Comparison of ENCODE assay signal across 7 cellular contexts in the genomic region with DNA sequence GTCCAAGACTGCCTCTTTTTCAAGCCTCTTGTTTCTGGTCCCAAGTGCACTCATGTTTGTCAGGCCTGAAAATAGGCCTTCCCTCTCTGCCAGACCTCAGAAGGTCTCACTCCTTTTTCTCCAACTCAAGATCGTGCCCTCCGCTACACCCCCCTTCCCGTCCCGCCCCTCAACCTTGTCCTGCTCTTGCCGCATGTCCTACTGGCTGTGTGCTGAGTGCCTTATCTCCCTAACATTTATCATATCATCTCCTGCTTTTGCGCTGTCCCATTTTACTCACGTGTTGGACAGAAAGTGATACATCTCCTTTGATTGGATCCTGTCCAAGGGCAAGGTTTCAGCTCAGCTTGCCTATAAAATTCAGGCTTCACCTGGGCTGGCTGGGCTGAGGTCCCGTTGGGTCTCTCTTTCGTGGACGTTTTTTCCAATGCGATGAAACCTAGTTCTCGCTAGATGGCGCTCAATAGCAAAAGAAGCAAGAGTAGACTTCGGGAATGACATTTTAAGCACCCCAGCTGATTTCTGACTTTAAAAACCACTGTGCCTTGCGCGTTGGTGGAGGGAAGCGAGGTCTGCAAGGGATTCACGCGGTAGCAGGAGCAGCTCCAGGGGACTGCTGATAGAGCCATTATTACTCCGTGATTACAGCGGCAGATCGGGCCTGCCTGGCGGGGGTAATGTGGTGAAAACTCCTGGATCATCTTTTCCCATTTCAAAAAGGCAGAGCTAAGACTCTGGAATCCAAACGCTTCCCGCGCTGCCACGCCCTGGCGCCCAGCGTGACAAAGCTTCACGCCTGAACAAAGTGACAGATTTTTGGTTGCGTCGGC.
DNase-seq lines count a peak whose midpoint lies in the region; ATAC-seq, FAIRE-seq and TF ChIP-seq lines count a peak whose summit lies in the region.

No MANE protein-coding gene starts in this region.

- H3K27ac ChIP-seq in OCI-LY1 (ENCODE audit: low read depth, low read length, poor library complexity, severe bottlenecking) (no peak overlapping the region), astrocyte (ENCODE audit: low read depth, low read length) (no peak overlapping the region), hepatocyte (no peak overlapping the region)

- H3K4me2 ChIP-seq in OCI-LY1 (ENCODE audit: low read length), result no peak overlapping the region
- peak overlapping the region; percentile 94 for H3K4me2 ChIP-seq in astrocyte (ENCODE audit: low read length)
- peak overlapping the region; percentile 94 for H3K4me2 ChIP-seq in hepatocyte

- WGBS in hepatocyte (ENCODE audit: low lambda C conversion rate, missing lambda C conversion rate), result 6% methylated on average over 32 of the region's 32 CpGs

- H3K9me2 ChIP-seq in OCI-LY1 (ENCODE audit: low read depth, low read length), result no peaks in the 10 kb centered on the region
- no peaks in the 10 kb centered on the region for H3K9me2 ChIP-seq in hepatocyte (replicated peaks; ENCODE audit: insufficient read depth)

- no peak overlapping the region for H3K4me3 ChIP-seq in OCI-LY1 (ENCODE audit: low read depth, low read length, poor library complexity, severe bottlenecking)
- H3K4me3 ChIP-seq in astrocyte (ENCODE audit: insufficient read depth, low read depth, low read length), result peak overlapping the region; percentile 58
- peak overlapping the region; percentile 25 for H3K4me3 ChIP-seq in hepatocyte

- H3K79me2 ChIP-seq in OCI-LY1 (ENCODE audit: insufficient read depth, low read length), result no peaks in the 10 kb centered on the region
- H3K79me2 ChIP-seq in astrocyte (ENCODE audit: insufficient read depth, low read length), result no peaks in the 10 kb centered on the region
- no peaks in the 10 kb centered on the region for H3K79me2 ChIP-seq in hepatocyte

- no peaks in the 10 kb centered on the region for H3K36me3 Mint-ChIP-seq in astrocyte (ENCODE audit: low read depth, unreplicated experiment)

- no peaks in the 10 kb centered on the region for H3K9me3 Mint-ChIP-seq in astrocyte (ENCODE audit: unreplicated experiment)

- H3K27me3 Mint-ChIP-seq in astrocyte (ENCODE audit: low read depth, unreplicated experiment), result peaks cover 2% of the 10 kb centered on the region

- H3K9ac ChIP-seq in OCI-LY1 (ENCODE audit: low read length) (no peak overlapping the region), astrocyte (ENCODE audit: low read length) (peak overlapping the region; percentile 54)

- TF ChIP-seq CTCF in OCI-LY1 (IDR thresholded peaks at IDR 0.05; ENCODE audit: low read length) (peak; percentile 81), astrocyte (IDR thresholded peaks at IDR 0.05; ENCODE audit: insufficient read depth, low read depth, low read length) (peak; percentile 83), hepatocyte (IDR thresholded peaks at IDR 0.05; ENCODE audit: poor library complexity) (peak; percentile 87)

- no peaks in the 10 kb centered on the region for H3K4me1 ChIP-seq in OCI-LY1 (ENCODE audit: insufficient read depth, low read length, severe bottlenecking)
- peaks cover 6% of the 10 kb centered on the region for H3K4me1 ChIP-seq in astrocyte (ENCODE audit: insufficient read depth, low read length)
- H3K4me1 ChIP-seq in hepatocyte (ENCODE audit: insufficient read depth), result peaks cover 4% of the 10 kb centered on the region

- no peaks in the 10 kb centered on the region for H4K20me1 ChIP-seq in OCI-LY1 (ENCODE audit: insufficient read depth, low read length)
- no peaks in the 10 kb centered on the region for H4K20me1 ChIP-seq in astrocyte (ENCODE audit: insufficient read depth, low read length)
- H4K20me1 ChIP-seq in hepatocyte (ENCODE audit: insufficient read depth, poor library complexity, severe bottlenecking), result no peaks in the 10 kb centered on the region

- no peaks in the 10 kb centered on the region for H3F3A ChIP-seq in OCI-LY1 (ENCODE audit: insufficient read depth, low read length)

- H2AFZ ChIP-seq in OCI-LY1 (ENCODE audit: low read length) (no peak overlapping the region), astrocyte (ENCODE audit: low read depth, low read length) (peak overlapping the region; percentile 93), hepatocyte (peak overlapping the region; percentile 60)

- H3K27me3 ChIP-seq in OCI-LY1 (ENCODE audit: insufficient read depth, low read length), result no peaks in the 10 kb centered on the region; the same call in 1 of the 2 replicates
- no peaks in the 10 kb centered on the region for H3K27me3 ChIP-seq in astrocyte (ENCODE audit: insufficient read depth, low read length)
- no peaks in the 10 kb centered on the region for H3K27me3 ChIP-seq in hepatocyte

- no peaks in the 10 kb centered on the region for H3K9me3 ChIP-seq in OCI-LY1 (ENCODE audit: low read length)
- no peaks in the 10 kb centered on the region for H3K9me3 ChIP-seq in astrocyte (ENCODE audit: insufficient read depth, low read depth, low read length)
- no peaks in the 10 kb centered on the region for H3K9me3 ChIP-seq in hepatocyte (ENCODE audit: low read depth)

- H3K36me3 ChIP-seq in OCI-LY1 (ENCODE audit: insufficient read depth, low read length) (no peaks in the 10 kb centered on the region), astrocyte (ENCODE audit: insufficient read depth, low read length) (no peaks in the 10 kb centered on the region), hepatocyte (replicated peaks; ENCODE audit: insufficient read depth, low read depth) (no peaks in the 10 kb centered on the region)

- no peak for FAIRE-seq in astrocyte (lab: Jason Lieb, UNC)

- H3K4me3 Mint-ChIP-seq in astrocyte (ENCODE audit: unreplicated experiment), result peak overlapping the region; percentile 83

- peak overlapping the region; percentile 48 for H3K27ac Mint-ChIP-seq in astrocyte (ENCODE audit: unreplicated experiment)

- ATAC-seq in GM21619 (IDR thresholded peaks at IDR 0.05; ENCODE audit: unreplicated experiment), result peak; percentile 70

- H3K4me1 Mint-ChIP-seq in astrocyte (ENCODE audit: low read depth, unreplicated experiment), result peaks cover 10% of the 10 kb centered on the region

- DNase-seq in GM04503 (ENCODE audit: low read depth) (peak; percentile 27), HuH-7 (ENCODE audit: low spot score) (peak; percentile 67), astrocyte (ENCODE audit: low read depth) (peak; percentile 66), hepatocyte (ENCODE audit: low spot score) (peak; percentile 84), putamen (ENCODE audit: low spot score) (peak; percentile 78)

Comparison
In these comparisons a context has a peak if more than half of its experiments do, and no peak if none do; other contexts are left out.
1. DNase-seq: peak in every context shown above with its lines; median percentile 84 in hepatocyte; 78 in putamen; 67 in HuH-7; 66 in astrocyte; 27 in GM04503.